10 cellular contexts compared by ENCODE assay signal in genomic region chr7:159197066-159197975, GRCh38. TPM values are rescaled to one million over a fixed set of nuclear protein-coding genes. Genes with fewer than 3 reads are reported as not detected.
DNase-seq lines count a peak whose midpoint lies in the region; ATAC-seq lines count a peak whose summit lies in the region.
"Had no signal": no experiment of that assay in that cellular context is flagged by ENCODE, and none has a peak within 500 bp of the region (broad histone marks: within the 10 kb centered on the region; RNA-seq: fewer than 3 reads in every experiment).

No MANE protein-coding gene starts in this region.

- H3K36me3 ChIP-seq in Karpas-422 (ENCODE audit: insufficient read depth, low read length) = no peaks in the 10 kb centered on the region

- no peaks in the 10 kb centered on the region for H3K27me3 Mint-ChIP-seq in T-helper 17 cell

- 31% methylated on average over 20 of the region's 20 CpGs for WGBS in right cardiac atrium

- H3K4me3 ChIP-seq in right cardiac atrium (ENCODE audit: low read length) = no peak overlapping the region
- no peak overlapping the region for H3K4me3 ChIP-seq in Karpas-422 (ENCODE audit: low read length)

- no peaks in the 10 kb centered on the region for H3K4me1 ChIP-seq in right cardiac atrium (ENCODE audit: control insufficient read depth, insufficient read depth, low read length)
- peaks cover under 1% of the 10 kb centered on the region for H3K4me1 ChIP-seq in Karpas-422 (ENCODE audit: low read length)

- peak overlapping the region; percentile 90 for H3K4me3 Mint-ChIP-seq in T-helper 17 cell

- H3K4me2 ChIP-seq in Karpas-422 (ENCODE audit: low read depth, low read length, poor library complexity, severe bottlenecking) = no peak overlapping the region

- no peaks in the 10 kb centered on the region for H3K9me2 ChIP-seq in Karpas-422 (replicated peaks; ENCODE audit: insufficient read depth, low read length)

- H3K27me3 ChIP-seq in right cardiac atrium (ENCODE audit: control insufficient read depth, insufficient read depth) = no peaks in the 10 kb centered on the region
- H3K27me3 ChIP-seq in Karpas-422 (ENCODE audit: low read length) = no peaks in the 10 kb centered on the region

- DNase-seq in T-helper 17 cell = no peak
- DNase-seq in right cardiac atrium = peak in 2 of 3 donors; percentile 48 to 63
- DNase-seq in NCI-H146 (lab: John Stamatoyannopoulos, UW) = no peak
- no peak for DNase-seq in NCI-H345 (lab: John Stamatoyannopoulos, UW)
- DNase-seq in amygdala (lab: John Stamatoyannopoulos, UW) = no peak
- no peak for DNase-seq in Karpas-422
- DNase-seq: IMR-90 had no signal

- H3K36me3 Mint-ChIP-seq in T-helper 17 cell (ENCODE audit: low read depth) = no peaks in the 10 kb centered on the region

- peaks cover 36% of the 10 kb centered on the region for H3K4me1 Mint-ChIP-seq in T-helper 17 cell

- H3K9me3 ChIP-seq in T-helper 17 cell (ENCODE audit: control insufficient read depth, low read length, poor library complexity, severe bottlenecking) (no peaks in the 10 kb centered on the region), right cardiac atrium (ENCODE audit: control insufficient read depth, low read length) (no peaks in the 10 kb centered on the region), Karpas-422 (ENCODE audit: low read length) (no peaks in the 10 kb centered on the region)

- H2AFZ ChIP-seq in Karpas-422 (ENCODE audit: low read length) = no peak overlapping the region

- no peak overlapping the region for H3K27ac ChIP-seq in right cardiac atrium (ENCODE audit: low read length)
- H3K27ac ChIP-seq in Karpas-422 (ENCODE audit: low read length) = no peak overlapping the region

- ATAC-seq in GM18517 (IDR thresholded peaks at IDR 0.05; ENCODE audit: unreplicated experiment) = peak; percentile 69
- ATAC-seq in HG02973 (IDR thresholded peaks at IDR 0.05; ENCODE audit: unreplicated experiment) = peak; percentile 56
- ATAC-seq in T-helper 17 cell = peak; percentile 77
- ATAC-seq in right cardiac atrium = peak; percentile 66 to 89

- no peaks in the 10 kb centered on the region for H4K20me1 ChIP-seq in Karpas-422 (ENCODE audit: insufficient read depth, low read depth, low read length)

- H3K27ac Mint-ChIP-seq in T-helper 17 cell = peak overlapping the region; percentile 95

- no peaks in the 10 kb centered on the region for H3K79me2 ChIP-seq in Karpas-422 (ENCODE audit: low read length)

- H3K9ac ChIP-seq in Karpas-422 (ENCODE audit: low read length) = no peak overlapping the region

- intact Hi-C loops in right cardiac atrium (cut with DNase I) = no loop called here

RNA-seq across cellular contexts. Expression of gene VIPR2, which starts 52.7 kb away (rescaled TPM):
- not detected for total RNA-seq in T-helper 17 cell
- total RNA-seq in right cardiac atrium = 10 to 100 TPM in 2 of 4 donors, 1 to 10 TPM in 2; 9.3 to 13.7 (median 10.1) TPM
- 7.3 TPM for polyA plus RNA-seq in right cardiac atrium
- total RNA-seq in Karpas-422 (2014; rRNA removed; shearing (Covaris generic); ENCODE audit: low replicate concordance) = not detected in 2 replicates
- total RNA-seq: fibroblast of lung, IMR-90 had no signal
- polyA plus RNA-seq: fibroblast of lung, IMR-90 had no signal

Comparison
In these comparisons a context has a peak if more than half of its experiments do, and no peak if none do; other contexts are left out.
1. DNase-seq: peak in right cardiac atrium (2 of 3); none in T-helper 17 cell (0 of 3), NCI-H146 (single experiment), NCI-H345 (single experiment), amygdala (0 of 56) and Karpas-422 (single experiment).
2. RNA of gene VIPR2, which starts 52.7 kb away (total RNA-seq): 9.3 to 13.7 TPM in right cardiac atrium; not detected in T-helper 17 cell and not detected in Karpas-422; every median in the first group is over 4 times any median in the second.
3. Peak in every context shown above with its lines, with median percentiles within 50 percentile points of each other: ATAC-seq.